Comparison of ENCODE assay signal across 17 cellular contexts in genomic region chr9:110750272-110750671, GRCh38.
DNase-seq lines count a peak whose midpoint lies in the region; ATAC-seq and TF ChIP-seq lines count a peak whose summit lies in the region.
"Had no signal": no experiment of that assay in that cellular context is flagged by ENCODE, and none has a peak within 500 bp of the region (broad histone marks: within the 10 kb centered on the region; RNA-seq: fewer than 3 reads in every experiment).

No MANE protein-coding gene starts in this region.

- peaks cover 0 to 10% (median 3%) of the 10 kb centered on the region in 5 donors for H3K27me3 Mint-ChIP-seq in naive thymus-derived CD8-positive, alpha-beta T cell
- H3K27me3 Mint-ChIP-seq: activated naive CD4-positive, alpha-beta T cell treated with anti-CD3 and anti-CD28 coated beads, Interleukin-2, amount 50 U/mL, for 24 hours; IgD-negative memory B cell had no signal

- intact Hi-C loops in colonic mucosa (cut with DNase I) (no loop called here), thyroid gland (cut with DNase I) (no loop called here)

- H3K36me3 Mint-ChIP-seq in naive thymus-derived CD8-positive, alpha-beta T cell = no peaks in the 10 kb centered on the region
- H3K36me3 Mint-ChIP-seq: activated naive CD4-positive, alpha-beta T cell treated with anti-CD3 and anti-CD28 coated beads, Interleukin-2, amount 50 U/mL, for 24 hours; CD8-positive, alpha-beta memory T cell; IgD-negative memory B cell had no signal

- POLR2A ChIA-PET in naive thymus-derived CD8-positive, alpha-beta T cell (lab: Charles Lee) = no interaction called here

- 36 to 50% methylated on average over 1 of the region's 1 CpG for WGBS in thyroid gland, 2 donors

- H3K27ac Mint-ChIP-seq in naive thymus-derived CD8-positive, alpha-beta T cell = no peak overlapping the region
- H3K27ac Mint-ChIP-seq: activated naive CD4-positive, alpha-beta T cell treated with anti-CD3 and anti-CD28 coated beads, Interleukin-2, amount 50 U/mL, for 24 hours; activated T-cell treated with anti-CD3 and anti-CD28 coated beads, Interleukin-2, amount 50 U/mL, for 72 hours; CD8-positive, alpha-beta memory T cell; IgD-negative memory B cell had no signal

- TF ChIP-seq CTCF in colonic mucosa (IDR thresholded peaks at IDR 0.05) = no peak
- no peak for TF ChIP-seq CTCF in right atrium auricular region (IDR thresholded peaks at IDR 0.05)
- TF ChIP-seq CTCF in thyroid gland (IDR thresholded peaks at IDR 0.05) = no peak

- no peaks in the 10 kb centered on the region for H3K27me3 ChIP-seq in colonic mucosa
- no peaks in the 10 kb centered on the region for H3K27me3 ChIP-seq in right atrium auricular region
- H3K27me3 ChIP-seq in thyroid gland = no peaks in the 10 kb centered on the region

- H3K36me3 ChIP-seq in colonic mucosa (no peaks in the 10 kb centered on the region), right atrium auricular region (no peaks in the 10 kb centered on the region), thyroid gland (no peaks in the 10 kb centered on the region)

- H3K9ac ChIP-seq in colonic mucosa (ENCODE audit: low read depth in 2 of 2, low read length in 2 of 2) = no peak overlapping the region

- H3K9me3 ChIP-seq in colonic mucosa (no peaks in the 10 kb centered on the region), right atrium auricular region (no peaks in the 10 kb centered on the region), thyroid gland (no peaks in the 10 kb centered on the region)

- H3K4me1 ChIP-seq in colonic mucosa (no peaks in the 10 kb centered on the region), right atrium auricular region (peaks cover 0 to 7% of the 10 kb centered on the region in 2 donors), thyroid gland (peaks cover 16 to 29% of the 10 kb centered on the region in 2 donors)

- H3K4me1 Mint-ChIP-seq in naive thymus-derived CD8-positive, alpha-beta T cell = no peaks in the 10 kb centered on the region
- H3K4me1 Mint-ChIP-seq: activated naive CD4-positive, alpha-beta T cell treated with anti-CD3 and anti-CD28 coated beads, Interleukin-2, amount 50 U/mL, for 24 hours; CD8-positive, alpha-beta memory T cell; IgD-negative memory B cell had no signal

- H3K4me3 Mint-ChIP-seq in naive thymus-derived CD8-positive, alpha-beta T cell = no peak overlapping the region
- H3K4me3 Mint-ChIP-seq: activated naive CD4-positive, alpha-beta T cell treated with anti-CD3 and anti-CD28 coated beads, Interleukin-2, amount 50 U/mL, for 24 hours; activated T-cell treated with anti-CD3 and anti-CD28 coated beads, Interleukin-2, amount 50 U/mL, for 72 hours; CD8-positive, alpha-beta memory T cell; IgD-negative memory B cell had no signal

- peaks cover 0 to 4% (median 0%) of the 10 kb centered on the region in 9 donors for H3K9me3 Mint-ChIP-seq in naive thymus-derived CD8-positive, alpha-beta T cell
- H3K9me3 Mint-ChIP-seq: activated naive CD4-positive, alpha-beta T cell treated with anti-CD3 and anti-CD28 coated beads, Interleukin-2, amount 50 U/mL, for 24 hours had no signal

- H3K4me3 ChIP-seq in colonic mucosa = no peak overlapping the region
- no peak overlapping the region for H3K4me3 ChIP-seq in right atrium auricular region
- no peak overlapping the region for H3K4me3 ChIP-seq in thyroid gland (replicated peaks in 1 of 3)

- TF ChIP-seq POLR2A in thyroid gland (IDR thresholded peaks at IDR 0.05) = no peak

- peak; percentile 24 for DNase-seq in D341Med (ENCODE audit: low spot score)
- peak; percentile 26 for DNase-seq in colonic mucosa
- DNase-seq in right atrium auricular region (ENCODE audit: low spot score) = peak; percentile 67
- DNase-seq in thyroid gland = peak; percentile 11 to 23
- no peak for DNase-seq in stimulated activated CD4-positive, alpha-beta T cell treated with anti-CD3 and anti-CD28 coated beads, Interleukin-15, amount 100 ng/mL, for 24 hours
- no peak for DNase-seq in NCI-H2107 (lab: John Stamatoyannopoulos, UW)
- no peak for DNase-seq in NCI-H2107 treated with DMSO at 0.1 percent for 48 hours (lab: John Stamatoyannopoulos, UW; ENCODE audit: unreplicated experiment)
- DNase-seq in naive thymus-derived CD8-positive, alpha-beta T cell = no peak
- DNase-seq: activated CD4-positive, CD25-positive, alpha-beta regulatory T cell treated with anti-CD3 and anti-CD28 coated beads, Interleukin-2, amount 50 U/mL, for 72 hours; activated T-cell treated with anti-CD3 and anti-CD28 coated beads, Interleukin-2, amount 50 U/mL, for 72 hours; CD8-positive, alpha-beta memory T cell; NCI-H187; stimulated activated naive CD8-positive, alpha-beta T cell treated with anti-CD3 and anti-CD28 coated beads, Interleukin-15, Interleukin-2, amounts not matched to agents 100 U/mL and 50 U/mL, for 24 hours had no signal

- no peak overlapping the region for H3K27ac ChIP-seq in colonic mucosa
- no peak overlapping the region for H3K27ac ChIP-seq in right atrium auricular region
- H3K27ac ChIP-seq in thyroid gland = no peak overlapping the region
- H3K27ac ChIP-seq: epithelial cell of prostate, HL-60 had no signal

- ATAC-seq in naive thymus-derived CD8-positive, alpha-beta T cell = no peak
- ATAC-seq: activated T-cell treated with anti-CD3 and anti-CD28 coated beads, Interleukin-2, amount 50 U/mL, for 72 hours; stimulated activated naive CD8-positive, alpha-beta T cell treated with anti-CD3 and anti-CD28 coated beads, Interleukin-15, Interleukin-2, amounts not matched to agents 100 U/mL and 50 U/mL, for 24 hours had no signal

Comparison
In these comparisons a context has a peak if more than half of its experiments do, and no peak if none do; other contexts are left out.
1. DNase-seq: peak in D341Med (single experiment), colonic mucosa (single experiment), right atrium auricular region (single experiment) and thyroid gland (2 of 2); none in stimulated activated CD4-positive, alpha-beta T cell treated with anti-CD3 and anti-CD28 coated beads, Interleukin-15, amount 100 ng/mL, for 24 hours (single experiment), NCI-H2107 (single experiment), NCI-H2107 treated with DMSO at 0.1 percent for 48 hours (single experiment) and naive thymus-derived CD8-positive, alpha-beta T cell (0 of 10).